ENCODE assay signal across 26 cellular contexts in the genomic region with DNA sequence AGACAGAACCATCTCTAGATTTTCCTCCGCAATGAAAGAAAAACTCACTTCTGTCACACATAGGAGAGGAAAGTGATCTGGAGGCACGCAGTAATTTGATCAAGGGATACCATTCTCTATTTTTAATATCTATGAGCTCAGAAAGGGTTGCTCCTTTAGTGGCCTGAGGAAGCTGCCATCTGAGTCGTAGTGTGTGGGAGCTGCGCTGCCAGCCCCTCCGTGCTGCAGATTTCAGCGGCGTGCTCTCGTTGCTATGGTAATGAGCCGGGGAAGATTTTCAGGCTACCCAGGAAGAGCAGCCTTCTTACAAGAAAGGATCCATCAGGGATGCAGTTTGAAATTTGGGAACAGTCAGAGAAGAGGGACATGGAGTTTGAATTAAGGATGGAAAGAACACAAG.
"Had no signal": no experiment of that assay in that cellular context is flagged by ENCODE, and none has a peak within 500 bp of the region (broad histone marks: within the 10 kb centered on the region; RNA-seq: fewer than 3 reads in every experiment).

No MANE protein-coding gene starts in this region.

- H3K36me3 ChIP-seq: adrenal gland, ascending aorta, brain microvascular endothelial cell, heart left ventricle, left lung, lower lobe of right lung, pancreas, tibial nerve had no signal

- H3K27ac ChIP-seq: adrenal gland, ascending aorta, brain microvascular endothelial cell, heart left ventricle, left lung, lower lobe of right lung, pancreas, psoas muscle, tibial nerve, VCaP had no signal

- H3K4me1 ChIP-seq: adrenal gland, ascending aorta, heart left ventricle, left lung, lower lobe of right lung, pancreas, psoas muscle, tibial nerve had no signal

- H3K4me3 ChIP-seq: adrenal gland, ascending aorta, heart left ventricle, left lung, lower lobe of right lung, pancreas, psoas muscle, tibial nerve had no signal

- H3K9me3 ChIP-seq: adrenal gland, ascending aorta, heart left ventricle, left lung, lower lobe of right lung, pancreas, psoas muscle, tibial nerve had no signal

- DNase-seq: activated CD4-positive, alpha-beta T cell treated with anti-CD3 and anti-CD28 coated beads for 4 hours; activated CD4-positive, alpha-beta T cell treated with anti-CD3 and anti-CD28 coated beads, Interleukin-2, amount 50 U/mL, for 4 hours; activated effector memory CD4-positive, alpha-beta T cell treated with anti-CD3 and anti-CD28 coated beads, Interleukin-2, amount 50 U/mL, for 16 hours; activated naive CD4-positive, alpha-beta T cell treated with anti-CD3 and anti-CD28 coated beads for 36 hours; activated naive CD8-positive, alpha-beta T cell treated with anti-CD3 and anti-CD28 coated beads for 36 hours; activated T-cell treated with anti-CD3 and anti-CD28 coated beads for 4 hours; adrenal gland; brain microvascular endothelial cell; endodermal cell; foreskin fibroblast; heart left ventricle; immature natural killer cell; left lung; lower lobe of right lung; mesenchymal stem cell; natural killer cell; pancreas; psoas muscle; right cardiac atrium; stimulated activated CD4-positive, alpha-beta T cell treated with anti-CD3 and anti-CD28 coated beads, Interleukin-2, amount 100 ng/mL, for 48 hours; stimulated activated naive CD4-positive, alpha-beta T cell treated with Interleukin-2 at 50 U/mL for 16 hours; SW 1271; T-helper 9 cell had no signal

- H3K27me3 ChIP-seq: adrenal gland, ascending aorta, brain microvascular endothelial cell, heart left ventricle, left lung, pancreas, tibial nerve had no signal
